ENCODE assay signal across 8 cellular contexts in the genomic region with DNA sequence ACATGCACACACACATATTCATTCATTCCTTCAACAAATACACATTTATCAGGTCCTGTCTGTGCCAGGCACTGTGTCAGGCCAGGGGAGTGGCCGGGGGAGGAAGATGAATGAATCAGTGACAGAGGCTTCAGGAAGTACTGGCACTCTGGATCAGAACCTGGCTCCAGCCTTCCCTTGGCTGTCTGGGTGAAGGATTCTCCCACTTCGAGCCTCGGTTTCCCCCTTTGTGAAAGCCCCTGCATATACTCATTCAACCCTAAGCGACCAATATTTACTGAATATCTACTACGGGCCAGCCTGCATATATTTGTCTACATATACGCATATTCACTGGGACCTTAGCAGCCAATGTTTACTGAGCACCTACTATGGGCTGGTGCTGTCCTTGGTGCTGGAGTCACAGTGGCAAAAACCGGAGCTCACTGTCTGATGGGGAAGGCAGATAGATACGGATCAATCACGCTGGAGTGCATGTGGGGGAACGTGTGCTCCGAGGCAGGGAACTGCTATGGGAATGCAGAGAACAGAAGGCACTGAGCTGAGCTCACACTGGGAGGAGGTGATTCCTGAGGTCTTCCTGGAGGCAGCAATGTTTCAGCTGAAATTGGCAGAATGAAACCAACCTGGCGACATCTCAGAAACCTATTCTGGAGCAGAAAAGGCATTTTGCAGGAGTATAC. TPM values are rescaled to one million over a fixed set of nuclear protein-coding genes. Genes with fewer than 3 reads are reported as not detected.
DNase-seq lines count a peak whose midpoint lies in the region; ATAC-seq and FAIRE-seq lines count a peak whose summit lies in the region.

No MANE protein-coding gene starts in this region.

- H3K18ac ChIP-seq in trophoblast cell (ENCODE audit: low read length), result peak overlapping the region; percentile 67

- peak overlapping the region; percentile 11 for H3K27ac ChIP-seq in trophoblast cell (ENCODE audit: low read depth, low read length)

- peaks cover 5 to 13% of the 10 kb centered on the region in 2 experiments for H3K4me1 ChIP-seq in trophoblast cell (ENCODE audit: control insufficient read depth in 1 of 2, insufficient read depth in 2 of 2, low read length in 2 of 2)

- peak overlapping the region; percentile 61 for H3K14ac ChIP-seq in trophoblast cell (ENCODE audit: low read length)

- WGBS in trophoblast cell (ENCODE audit: extremely low coverage, insufficient coverage, insufficient read length), result no CpG with 5 or more reads among the region's 12 CpGs

- H2BK12ac ChIP-seq in trophoblast cell (ENCODE audit: low read length), result no peak overlapping the region

- peak overlapping the region; percentile 70 for H2BK5ac ChIP-seq in trophoblast cell (ENCODE audit: low read depth, low read length, poor library complexity)

- H3K4ac ChIP-seq in trophoblast cell (ENCODE audit: low read depth, low read length), result no peak overlapping the region

- H3K27me3 ChIP-seq in trophoblast cell (ENCODE audit: insufficient read depth, low read length), result no peaks in the 10 kb centered on the region

- H3K23ac ChIP-seq in trophoblast cell (ENCODE audit: low read length), result no peak overlapping the region

- H2AFZ ChIP-seq in trophoblast cell (ENCODE audit: insufficient read depth, low read length, poor library complexity), result peak overlapping the region; percentile 61

- peak overlapping the region; percentile 86 for H4K12ac ChIP-seq in trophoblast cell (ENCODE audit: low read depth, low read length)

- peak overlapping the region; percentile 18 for H3K9ac ChIP-seq in trophoblast cell (ENCODE audit: low read length)

- H4K8ac ChIP-seq in trophoblast cell (ENCODE audit: low read depth, low read length), result peak overlapping the region; percentile 93

- H4K91ac ChIP-seq in trophoblast cell (ENCODE audit: low read depth, low read length), result peak overlapping the region; percentile 78

- peak overlapping the region; percentile 72 for H3K4me2 ChIP-seq in trophoblast cell (ENCODE audit: low read length)

- peaks cover 2% of the 10 kb centered on the region for H3K9me3 ChIP-seq in trophoblast cell (ENCODE audit: insufficient read depth, low read depth, low read length)

- H3K79me2 ChIP-seq in trophoblast cell (ENCODE audit: control insufficient read depth, insufficient read depth, low read length, poor library complexity), result peaks cover 13% of the 10 kb centered on the region

- ATAC-seq in esophagus mucosa (peak; percentile 32), HG03457 (IDR thresholded peaks at IDR 0.05; ENCODE audit: unreplicated experiment) (no peak)

- peak overlapping the region; percentile 20 for H2BK120ac ChIP-seq in trophoblast cell (ENCODE audit: insufficient read depth, low read length, poor library complexity)

- peak; percentile 42 for FAIRE-seq in GM18507 (lab: Jason Lieb, UNC)

- peaks cover 25 to 26% of the 10 kb centered on the region in 2 experiments for H3K36me3 ChIP-seq in trophoblast cell (ENCODE audit: control insufficient read depth in 1 of 2, insufficient read depth in 2 of 2, low read length in 2 of 2)

- peaks cover 19% of the 10 kb centered on the region for H3K79me1 ChIP-seq in trophoblast cell (ENCODE audit: low read length)

- peak overlapping the region; percentile 59 for H3K4me3 ChIP-seq in trophoblast cell (ENCODE audit: low read depth, low read length)

- DNase-seq in GM18507 (ENCODE audit: extremely low spot score, insufficient read length, low read depth) (no peak), RPMI7951 (ENCODE audit: low read depth) (peak; percentile 27), trophoblast cell (peak in 1 of 2 donors; percentile 8), DMS153 treated with DMSO at 0.1 percent for 48 hours (lab: John Stamatoyannopoulos, UW; ENCODE audit: unreplicated experiment) (no peak), SKM-1 (lab: John Stamatoyannopoulos, UW; ENCODE audit: unreplicated experiment) (no peak), NK-92 (lab: John Stamatoyannopoulos, UW; ENCODE audit: unreplicated experiment) (no peak)

- H2AK5ac ChIP-seq in trophoblast cell (ENCODE audit: low read length), result peak overlapping the region; percentile 58

RNA-seq across cellular contexts. Expression of a gene that starts 0.6 kb away (rescaled TPM):
- total RNA-seq in RPMI7951 (2014; rRNA removed; shearing (Covaris generic)), result 1.3 and 2.4 TPM in 2 replicates
- 3.4 TPM for total RNA-seq in esophagus mucosa
- polyA plus RNA-seq in trophoblast cell (2013), result 28.5 and 29.6 TPM in 2 replicates

RNA-seq across cellular contexts. Expression of a gene that starts 18.0 kb away (rescaled TPM):
- 2.4 and 3.0 TPM in 2 replicates for total RNA-seq in RPMI7951 (2014; rRNA removed; shearing (Covaris generic))
- 7.1 TPM for total RNA-seq in esophagus mucosa
- polyA plus RNA-seq in trophoblast cell (2013), result 11.2 and 12.4 TPM in 2 replicates

RNA-seq across cellular contexts. Expression of a gene that starts 18.8 kb away (rescaled TPM):
- 14.7 and 16.9 TPM in 2 replicates for total RNA-seq in RPMI7951 (2014; rRNA removed; shearing (Covaris generic))
- 20.1 TPM for total RNA-seq in esophagus mucosa
- 6.2 and 6.5 TPM in 2 replicates for polyA plus RNA-seq in trophoblast cell (2013)

RNA-seq across cellular contexts. Expression of a gene that starts 24.2 kb away (rescaled TPM):
- 0.12 and 0.68 TPM in 2 replicates for total RNA-seq in RPMI7951 (2014; rRNA removed; shearing (Covaris generic))
- total RNA-seq in esophagus mucosa, result 5.3 TPM
- polyA plus RNA-seq in trophoblast cell (2013), result 7.3 TPM in 2 replicates

RNA-seq across cellular contexts. Expression of a gene that starts 35.9 kb away (rescaled TPM):
- total RNA-seq in RPMI7951 (2014; rRNA removed; shearing (Covaris generic)), result 0.24 TPM in 1 of 2 replicates, not detected in the other
- total RNA-seq in esophagus mucosa, result 0.80 TPM
- polyA plus RNA-seq in trophoblast cell (2013), result 0.06 and 0.11 TPM in 2 replicates
